ENCODE assay signal across 1 cellular context in the genomic region with DNA sequence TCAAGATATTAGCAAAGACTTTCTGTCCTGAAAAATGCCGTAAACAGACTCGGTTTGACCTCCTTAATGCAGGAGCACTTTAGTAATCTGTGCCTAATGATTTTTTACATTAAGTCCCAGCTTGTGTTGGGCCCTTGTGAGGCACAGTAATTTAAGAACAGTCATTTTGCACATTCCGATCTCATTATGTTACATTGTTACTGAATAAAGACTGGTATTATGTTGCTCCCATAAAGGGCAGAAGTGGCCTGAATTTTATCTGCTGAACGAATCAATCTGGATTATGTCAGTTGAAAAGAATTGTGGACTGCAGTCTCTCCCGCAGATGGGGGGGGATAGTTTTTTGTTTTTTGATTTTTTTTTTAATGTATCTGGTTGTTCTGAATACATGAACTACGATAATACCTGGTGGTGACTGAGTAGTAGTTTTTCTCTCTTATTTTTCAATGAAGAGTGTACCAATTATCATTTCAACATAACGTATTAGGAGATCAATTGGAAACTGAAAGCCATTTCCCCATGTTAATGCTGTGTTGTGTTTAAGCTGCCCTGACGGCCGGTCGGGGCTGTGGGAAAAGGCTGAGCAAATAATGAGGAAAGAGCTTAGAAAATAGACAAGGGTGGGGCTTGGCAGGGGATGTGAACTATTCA.
TF ChIP-seq lines count a peak whose summit lies in the region.

No MANE protein-coding gene starts in this region.

TF ChIP-seq in HEK293, 187 proteins besides CTCF, POLR2A, EP300 and RAD21 (continued from another document and continues in another):
- TF ChIP-seq, protein P1, sequence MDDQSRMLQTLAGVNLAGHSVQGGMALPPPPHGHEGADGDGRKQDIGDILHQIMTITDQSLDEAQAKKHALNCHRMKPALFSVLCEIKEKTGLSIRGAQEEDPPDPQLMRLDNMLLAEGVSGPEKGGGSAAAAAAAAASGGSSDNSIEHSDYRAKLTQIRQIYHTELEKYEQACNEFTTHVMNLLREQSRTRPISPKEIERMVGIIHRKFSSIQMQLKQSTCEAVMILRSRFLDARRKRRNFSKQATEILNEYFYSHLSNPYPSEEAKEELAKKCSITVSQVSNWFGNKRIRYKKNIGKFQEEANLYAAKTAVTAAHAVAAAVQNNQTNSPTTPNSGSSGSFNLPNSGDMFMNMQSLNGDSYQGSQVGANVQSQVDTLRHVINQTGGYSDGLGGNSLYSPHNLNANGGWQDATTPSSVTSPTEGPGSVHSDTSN (CRISPR knock-in tag; IDR thresholded peaks at IDR 0.05), result no peak
- TF ChIP-seq, protein P2, sequence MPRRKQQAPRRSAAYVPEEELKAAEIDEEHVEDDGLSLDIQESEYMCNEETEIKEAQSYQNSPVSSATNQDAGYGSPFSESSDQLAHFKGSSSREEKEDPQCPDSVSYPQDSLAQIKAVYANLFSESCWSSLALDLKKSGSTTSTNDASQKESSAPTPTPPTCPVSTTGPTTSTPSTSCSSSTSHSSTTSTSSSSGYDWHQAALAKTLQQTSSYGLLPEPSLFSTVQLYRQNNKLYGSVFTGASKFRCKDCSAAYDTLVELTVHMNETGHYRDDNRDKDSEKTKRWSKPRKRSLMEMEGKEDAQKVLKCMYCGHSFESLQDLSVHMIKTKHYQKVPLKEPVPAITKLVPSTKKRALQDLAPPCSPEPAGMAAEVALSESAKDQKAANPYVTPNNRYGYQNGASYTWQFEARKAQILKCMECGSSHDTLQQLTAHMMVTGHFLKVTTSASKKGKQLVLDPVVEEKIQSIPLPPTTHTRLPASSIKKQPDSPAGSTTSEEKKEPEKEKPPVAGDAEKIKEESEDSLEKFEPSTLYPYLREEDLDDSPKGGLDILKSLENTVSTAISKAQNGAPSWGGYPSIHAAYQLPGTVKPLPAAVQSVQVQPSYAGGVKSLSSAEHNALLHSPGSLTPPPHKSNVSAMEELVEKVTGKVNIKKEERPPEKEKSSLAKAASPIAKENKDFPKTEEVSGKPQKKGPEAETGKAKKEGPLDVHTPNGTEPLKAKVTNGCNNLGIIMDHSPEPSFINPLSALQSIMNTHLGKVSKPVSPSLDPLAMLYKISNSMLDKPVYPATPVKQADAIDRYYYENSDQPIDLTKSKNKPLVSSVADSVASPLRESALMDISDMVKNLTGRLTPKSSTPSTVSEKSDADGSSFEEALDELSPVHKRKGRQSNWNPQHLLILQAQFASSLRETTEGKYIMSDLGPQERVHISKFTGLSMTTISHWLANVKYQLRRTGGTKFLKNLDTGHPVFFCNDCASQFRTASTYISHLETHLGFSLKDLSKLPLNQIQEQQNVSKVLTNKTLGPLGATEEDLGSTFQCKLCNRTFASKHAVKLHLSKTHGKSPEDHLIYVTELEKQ (tag by site-specific recombination; IDR thresholded peaks at IDR 0.05; ENCODE audit: borderline replicate concordance), result peak; percentile 85
- TF ChIP-seq, protein P3, sequence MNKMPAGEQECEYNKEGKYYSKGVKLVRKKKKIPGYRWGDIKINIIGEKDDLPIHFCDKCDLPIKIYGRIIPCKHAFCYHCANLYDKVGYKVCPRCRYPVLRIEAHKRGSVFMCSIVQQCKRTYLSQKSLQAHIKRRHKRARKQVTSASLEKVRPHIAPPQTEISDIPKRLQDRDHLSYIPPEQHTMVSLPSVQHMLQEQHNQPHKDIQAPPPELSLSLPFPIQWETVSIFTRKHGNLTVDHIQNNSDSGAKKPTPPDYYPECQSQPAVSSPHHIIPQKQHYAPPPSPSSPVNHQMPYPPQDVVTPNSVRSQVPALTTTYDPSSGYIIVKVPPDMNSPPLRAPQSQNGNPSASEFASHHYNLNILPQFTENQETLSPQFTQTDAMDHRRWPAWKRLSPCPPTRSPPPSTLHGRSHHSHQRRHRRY (tag by site-specific recombination; IDR thresholded peaks at IDR 0.05), result no peak
- TF ChIP-seq ZNF311 (tag by site-specific recombination; IDR thresholded peaks at IDR 0.05; ENCODE audit: borderline replicate concordance) (no peak), KLF1 (tag by site-specific recombination; IDR thresholded peaks at IDR 0.05) (no peak), ZNF426 (tag by site-specific recombination; IDR thresholded peaks at IDR 0.05) (no peak), ZNF292 (tag by site-specific recombination; IDR thresholded peaks at IDR 0.05; ENCODE audit: borderline replicate concordance, low read depth) (no peak), HOXC10 (CRISPR knock-in tag; IDR thresholded peaks at IDR 0.05) (no peak), GLI2 (tag by site-specific recombination; IDR thresholded peaks at IDR 0.05; ENCODE audit: borderline replicate concordance, low read depth) (no peak), ZNF221 (tag by site-specific recombination; IDR thresholded peaks at IDR 0.05; ENCODE audit: borderline replicate concordance) (no peak), ZNF174 (tag by site-specific recombination; IDR thresholded peaks at IDR 0.05) (no peak), SP2 (tag by site-specific recombination; IDR thresholded peaks at IDR 0.05) (no peak), ZNF560 (tag by site-specific recombination; IDR thresholded peaks at IDR 0.05; ENCODE audit: borderline replicate concordance) (no peak), KLF8 (tag by site-specific recombination; IDR thresholded peaks at IDR 0.05) (peak; percentile 73; the same call in 1 of the 2 replicates), ZNF514 (tag by site-specific recombination; IDR thresholded peaks at IDR 0.05) (no peak), KLF9 (tag by site-specific recombination; IDR thresholded peaks at IDR 0.05; ENCODE audit: low read depth) (no peak), ZIC2 (tag by site-specific recombination; IDR thresholded peaks at IDR 0.05) (no peak), ZNF660 (tag by site-specific recombination; IDR thresholded peaks at IDR 0.05) (0 out of 2 replicates have a peak, but pooled peaks have one; percentile 11), MZF1 (tag by site-specific recombination; IDR thresholded peaks at IDR 0.05; ENCODE audit: borderline replicate concordance) (no peak), GFI1B (tag by site-specific recombination; IDR thresholded peaks at IDR 0.05) (0 out of 2 replicates have a peak, but pooled peaks have one; percentile 41), ZNF776 (tag by site-specific recombination; IDR thresholded peaks at IDR 0.05; ENCODE audit: borderline replicate concordance) (no peak), ZNF510 (tag by site-specific recombination; IDR thresholded peaks at IDR 0.05; ENCODE audit: insufficient replicate concordance) (no peak), SP3 (tag by site-specific recombination; IDR thresholded peaks at IDR 0.05) (no peak; the same call in 1 of the 2 replicates), RBAK (tag by site-specific recombination; IDR thresholded peaks at IDR 0.05) (no peak), ZNF211 (tag by site-specific recombination; IDR thresholded peaks at IDR 0.05; ENCODE audit: low read depth) (no peak), ZNF223 (tag by site-specific recombination; IDR thresholded peaks at IDR 0.05) (no peak), YY1 (tag by site-specific recombination; IDR thresholded peaks at IDR 0.05) (no peak), MEIS1 (CRISPR knock-in tag; IDR thresholded peaks at IDR 0.05; ENCODE audit: borderline replicate concordance) (no peak), ZNF791 (tag by site-specific recombination; IDR thresholded peaks at IDR 0.05) (no peak), ZNF266 (tag by site-specific recombination; IDR thresholded peaks at IDR 0.05; ENCODE audit: low read depth) (no peak), ZNF792 (tag by site-specific recombination; IDR thresholded peaks at IDR 0.05) (no peak), ZNF677 (tag by site-specific recombination; IDR thresholded peaks at IDR 0.05) (no peak)
- TF ChIP-seq, protein P4, sequence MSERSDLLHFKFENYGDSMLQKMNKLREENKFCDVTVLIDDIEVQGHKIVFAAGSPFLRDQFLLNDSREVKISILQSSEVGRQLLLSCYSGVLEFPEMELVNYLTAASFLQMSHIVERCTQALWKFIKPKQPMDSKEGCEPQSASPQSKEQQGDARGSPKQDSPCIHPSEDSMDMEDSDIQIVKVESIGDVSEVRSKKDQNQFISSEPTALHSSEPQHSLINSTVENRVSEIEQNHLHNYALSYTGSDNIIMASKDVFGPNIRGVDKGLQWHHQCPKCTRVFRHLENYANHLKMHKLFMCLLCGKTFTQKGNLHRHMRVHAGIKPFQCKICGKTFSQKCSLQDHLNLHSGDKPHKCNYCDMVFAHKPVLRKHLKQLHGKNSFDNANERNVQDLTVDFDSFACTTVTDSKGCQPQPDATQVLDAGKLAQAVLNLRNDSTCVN (tag by site-specific recombination; optimal IDR thresholded peaks at IDR 0.05), result peak; percentile 19
- TF ChIP-seq, protein P5, sequence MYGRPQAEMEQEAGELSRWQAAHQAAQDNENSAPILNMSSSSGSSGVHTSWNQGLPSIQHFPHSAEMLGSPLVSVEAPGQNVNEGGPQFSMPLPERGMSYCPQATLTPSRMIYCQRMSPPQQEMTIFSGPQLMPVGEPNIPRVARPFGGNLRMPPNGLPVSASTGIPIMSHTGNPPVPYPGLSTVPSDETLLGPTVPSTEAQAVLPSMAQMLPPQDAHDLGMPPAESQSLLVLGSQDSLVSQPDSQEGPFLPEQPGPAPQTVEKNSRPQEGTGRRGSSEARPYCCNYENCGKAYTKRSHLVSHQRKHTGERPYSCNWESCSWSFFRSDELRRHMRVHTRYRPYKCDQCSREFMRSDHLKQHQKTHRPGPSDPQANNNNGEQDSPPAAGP (tag by site-specific recombination; IDR thresholded peaks at IDR 0.05), result no peak
- TF ChIP-seq, protein P6, sequence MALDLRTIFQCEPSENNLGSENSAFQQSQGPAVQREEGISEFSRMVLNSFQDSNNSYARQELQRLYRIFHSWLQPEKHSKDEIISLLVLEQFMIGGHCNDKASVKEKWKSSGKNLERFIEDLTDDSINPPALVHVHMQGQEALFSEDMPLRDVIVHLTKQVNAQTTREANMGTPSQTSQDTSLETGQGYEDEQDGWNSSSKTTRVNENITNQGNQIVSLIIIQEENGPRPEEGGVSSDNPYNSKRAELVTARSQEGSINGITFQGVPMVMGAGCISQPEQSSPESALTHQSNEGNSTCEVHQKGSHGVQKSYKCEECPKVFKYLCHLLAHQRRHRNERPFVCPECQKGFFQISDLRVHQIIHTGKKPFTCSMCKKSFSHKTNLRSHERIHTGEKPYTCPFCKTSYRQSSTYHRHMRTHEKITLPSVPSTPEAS (tag by site-specific recombination; IDR thresholded peaks at IDR 0.05), result no peak; the same call in 1 of the 2 replicates
- TF ChIP-seq, protein P7, sequence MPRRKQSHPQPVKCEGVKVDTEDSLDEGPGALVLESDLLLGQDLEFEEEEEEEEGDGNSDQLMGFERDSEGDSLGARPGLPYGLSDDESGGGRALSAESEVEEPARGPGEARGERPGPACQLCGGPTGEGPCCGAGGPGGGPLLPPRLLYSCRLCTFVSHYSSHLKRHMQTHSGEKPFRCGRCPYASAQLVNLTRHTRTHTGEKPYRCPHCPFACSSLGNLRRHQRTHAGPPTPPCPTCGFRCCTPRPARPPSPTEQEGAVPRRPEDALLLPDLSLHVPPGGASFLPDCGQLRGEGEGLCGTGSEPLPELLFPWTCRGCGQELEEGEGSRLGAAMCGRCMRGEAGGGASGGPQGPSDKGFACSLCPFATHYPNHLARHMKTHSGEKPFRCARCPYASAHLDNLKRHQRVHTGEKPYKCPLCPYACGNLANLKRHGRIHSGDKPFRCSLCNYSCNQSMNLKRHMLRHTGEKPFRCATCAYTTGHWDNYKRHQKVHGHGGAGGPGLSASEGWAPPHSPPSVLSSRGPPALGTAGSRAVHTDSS (tag by site-specific recombination; IDR thresholded peaks at IDR 0.05), result no peak
- TF ChIP-seq, protein P8, sequence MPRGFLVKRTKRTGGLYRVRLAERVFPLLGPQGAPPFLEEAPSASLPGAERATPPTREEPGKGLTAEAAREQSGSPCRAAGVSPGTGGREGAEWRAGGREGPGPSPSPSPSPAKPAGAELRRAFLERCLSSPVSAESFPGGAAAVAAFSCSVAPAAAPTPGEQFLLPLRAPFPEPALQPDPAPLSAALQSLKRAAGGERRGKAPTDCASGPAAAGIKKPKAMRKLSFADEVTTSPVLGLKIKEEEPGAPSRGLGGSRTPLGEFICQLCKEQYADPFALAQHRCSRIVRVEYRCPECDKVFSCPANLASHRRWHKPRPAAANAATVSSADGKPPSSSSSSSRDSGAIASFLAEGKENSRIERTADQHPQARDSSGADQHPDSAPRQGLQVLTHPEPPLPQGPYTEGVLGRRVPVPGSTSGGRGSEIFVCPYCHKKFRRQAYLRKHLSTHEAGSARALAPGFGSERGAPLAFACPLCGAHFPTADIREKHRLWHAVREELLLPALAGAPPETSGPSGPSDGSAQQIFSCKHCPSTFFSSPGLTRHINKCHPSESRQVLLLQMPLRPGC (tag by site-specific recombination; IDR thresholded peaks at IDR 0.05), result peak; percentile 87
- TF ChIP-seq, protein P9, sequence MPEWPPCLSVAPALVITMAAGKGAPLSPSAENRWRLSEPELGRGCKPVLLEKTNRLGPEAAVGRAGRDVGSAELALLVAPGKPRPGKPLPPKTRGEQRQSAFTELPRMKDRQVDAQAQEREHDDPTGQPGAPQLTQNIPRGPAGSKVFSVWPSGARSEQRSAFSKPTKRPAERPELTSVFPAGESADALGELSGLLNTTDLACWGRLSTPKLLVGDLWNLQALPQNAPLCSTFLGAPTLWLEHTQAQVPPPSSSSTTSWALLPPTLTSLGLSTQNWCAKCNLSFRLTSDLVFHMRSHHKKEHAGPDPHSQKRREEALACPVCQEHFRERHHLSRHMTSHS (tag by site-specific recombination; IDR thresholded peaks at IDR 0.05), result no peak
- TF ChIP-seq, protein P10, sequence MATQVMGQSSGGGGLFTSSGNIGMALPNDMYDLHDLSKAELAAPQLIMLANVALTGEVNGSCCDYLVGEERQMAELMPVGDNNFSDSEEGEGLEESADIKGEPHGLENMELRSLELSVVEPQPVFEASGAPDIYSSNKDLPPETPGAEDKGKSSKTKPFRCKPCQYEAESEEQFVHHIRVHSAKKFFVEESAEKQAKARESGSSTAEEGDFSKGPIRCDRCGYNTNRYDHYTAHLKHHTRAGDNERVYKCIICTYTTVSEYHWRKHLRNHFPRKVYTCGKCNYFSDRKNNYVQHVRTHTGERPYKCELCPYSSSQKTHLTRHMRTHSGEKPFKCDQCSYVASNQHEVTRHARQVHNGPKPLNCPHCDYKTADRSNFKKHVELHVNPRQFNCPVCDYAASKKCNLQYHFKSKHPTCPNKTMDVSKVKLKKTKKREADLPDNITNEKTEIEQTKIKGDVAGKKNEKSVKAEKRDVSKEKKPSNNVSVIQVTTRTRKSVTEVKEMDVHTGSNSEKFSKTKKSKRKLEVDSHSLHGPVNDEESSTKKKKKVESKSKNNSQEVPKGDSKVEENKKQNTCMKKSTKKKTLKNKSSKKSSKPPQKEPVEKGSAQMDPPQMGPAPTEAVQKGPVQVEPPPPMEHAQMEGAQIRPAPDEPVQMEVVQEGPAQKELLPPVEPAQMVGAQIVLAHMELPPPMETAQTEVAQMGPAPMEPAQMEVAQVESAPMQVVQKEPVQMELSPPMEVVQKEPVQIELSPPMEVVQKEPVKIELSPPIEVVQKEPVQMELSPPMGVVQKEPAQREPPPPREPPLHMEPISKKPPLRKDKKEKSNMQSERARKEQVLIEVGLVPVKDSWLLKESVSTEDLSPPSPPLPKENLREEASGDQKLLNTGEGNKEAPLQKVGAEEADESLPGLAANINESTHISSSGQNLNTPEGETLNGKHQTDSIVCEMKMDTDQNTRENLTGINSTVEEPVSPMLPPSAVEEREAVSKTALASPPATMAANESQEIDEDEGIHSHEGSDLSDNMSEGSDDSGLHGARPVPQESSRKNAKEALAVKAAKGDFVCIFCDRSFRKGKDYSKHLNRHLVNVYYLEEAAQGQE (tag by site-specific recombination; IDR thresholded peaks at IDR 0.05), result no peak
- TF ChIP-seq, protein P11, sequence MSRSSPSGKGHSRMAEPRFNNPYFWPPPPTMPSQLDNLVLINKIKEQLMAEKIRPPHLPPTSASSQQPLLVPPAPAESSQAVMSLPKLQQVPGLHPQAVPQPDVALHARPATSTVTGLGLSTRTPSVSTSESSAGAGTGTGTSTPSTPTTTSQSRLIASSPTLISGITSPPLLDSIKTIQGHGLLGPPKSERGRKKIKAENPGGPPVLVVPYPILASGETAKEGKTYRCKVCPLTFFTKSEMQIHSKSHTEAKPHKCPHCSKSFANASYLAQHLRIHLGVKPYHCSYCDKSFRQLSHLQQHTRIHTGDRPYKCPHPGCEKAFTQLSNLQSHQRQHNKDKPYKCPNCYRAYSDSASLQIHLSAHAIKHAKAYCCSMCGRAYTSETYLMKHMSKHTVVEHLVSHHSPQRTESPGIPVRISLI (tag by site-specific recombination; IDR thresholded peaks at IDR 0.05), result peak; percentile 92
